9 cellular contexts compared by ENCODE assay signal in the genomic region with DNA sequence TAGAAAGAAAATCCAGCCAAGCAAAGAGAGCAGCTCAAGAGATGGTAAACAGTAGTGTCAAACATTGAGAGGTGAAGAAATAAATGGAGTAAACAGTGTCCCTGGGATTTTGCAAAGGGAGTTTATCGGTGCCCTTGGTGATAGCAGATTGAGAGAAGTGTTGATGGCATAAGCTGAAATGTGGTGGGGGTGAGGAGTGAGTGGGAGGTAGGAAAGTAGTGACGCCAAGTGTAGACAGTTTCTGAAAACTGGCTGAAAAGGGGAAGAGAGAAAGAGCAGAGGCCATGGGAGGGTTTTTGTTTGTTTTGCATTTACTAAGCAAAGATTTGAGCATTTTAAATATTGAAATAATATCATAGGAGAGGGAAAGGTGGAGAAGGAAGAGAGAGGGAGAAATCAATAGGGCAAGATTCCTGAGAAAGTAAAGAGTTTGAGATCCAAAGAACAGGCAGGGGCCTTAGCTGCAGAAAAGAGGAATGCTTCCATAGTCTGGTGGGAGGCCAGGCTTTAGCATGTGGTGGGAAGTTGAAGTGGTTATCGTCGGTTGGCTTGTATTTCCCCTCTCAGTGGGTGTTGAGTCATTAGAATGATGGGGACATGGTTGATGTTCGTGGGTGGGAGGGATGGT. TPM values are rescaled to one million over a fixed set of nuclear protein-coding genes. Genes with fewer than 3 reads are reported as not detected.
DNase-seq lines count a peak whose midpoint lies in the region; ATAC-seq and TF ChIP-seq lines count a peak whose summit lies in the region.
"Had no signal": no experiment of that assay in that cellular context is flagged by ENCODE, and none has a peak within 500 bp of the region (broad histone marks: within the 10 kb centered on the region; RNA-seq: fewer than 3 reads in every experiment).

No MANE protein-coding gene starts in this region.

- in situ Hi-C loops in HAP-1 (cut with MboI; ENCODE audit: low sequenced_read_pairs): no loop called here

- H4K20me1 ChIP-seq in OCI-LY3 (ENCODE audit: insufficient read depth, low read length): no peaks in the 10 kb centered on the region

- peak; percentile 93 for ATAC-seq in GM19467 (IDR thresholded peaks at IDR 0.05; ENCODE audit: unreplicated experiment)
- peak; percentile 95 for ATAC-seq in HG03060 (IDR thresholded peaks at IDR 0.05; ENCODE audit: low read depth, unreplicated experiment)

- TF ChIP-seq CTCF in GM10248 (IDR thresholded peaks at IDR 0.05; ENCODE audit: control extremely low read depth, extremely low read depth, low read depth, missing control alignments) (no peak), OCI-LY3 (IDR thresholded peaks at IDR 0.05; ENCODE audit: low read depth, low read length) (no peak)

- peak overlapping the region; percentile 56 for H3K4me2 ChIP-seq in OCI-LY3 (ENCODE audit: low read length)

- peaks cover 19% of the 10 kb centered on the region for H3K4me1 ChIP-seq in OCI-LY3 (ENCODE audit: low read length)
- H3K4me1 ChIP-seq in HAP-1: no peaks in the 10 kb centered on the region

- no peaks in the 10 kb centered on the region for H3K36me3 ChIP-seq in OCI-LY3 (replicated peaks; ENCODE audit: low read depth, low read length)
- no peaks in the 10 kb centered on the region for H3K36me3 ChIP-seq in HAP-1 (replicated peaks)

- H2AFZ ChIP-seq in OCI-LY3 (ENCODE audit: low read depth, low read length): peak overlapping the region; percentile 80

- peak overlapping the region; percentile 36; the same call in 1 of the 2 replicates for H3K9ac ChIP-seq in OCI-LY3 (ENCODE audit: low read length)

- no peaks in the 10 kb centered on the region for H3K27me3 ChIP-seq in OCI-LY3 (ENCODE audit: low read depth, low read length)
- H3K27me3 ChIP-seq in HAP-1 (ENCODE audit: low read depth): no peaks in the 10 kb centered on the region

- H3K27ac ChIP-seq in OCI-LY3 (ENCODE audit: low read length): peak overlapping the region; percentile 59

- POLR2A ChIA-PET in GM10248 (lab: Yijun Ruan, JAX): no interaction called here

- CTCF ChIA-PET in GM10248 (lab: Yijun Ruan, JAX): interaction anchor here (1.2 to 1.6 kb wide), 4 partner anchors 8 to 52 kb away, joined by 3 to 6 read pairs (median 6); no protein-coding TSS in a partner anchor

- H3K4me3 ChIP-seq in OCI-LY3 (ENCODE audit: low read length) (peak overlapping the region; percentile 11; the same call in 1 of the 2 replicates), HAP-1 (no peak overlapping the region)

- DNase-seq in GM10248 (ENCODE audit: extremely low spot score): peak; percentile 67
- DNase-seq in HAP-1 (ENCODE audit: low spot score in 2 of 2): no peak
- no peak for DNase-seq in AG08396 (ENCODE audit: low spot score)
- DNase-seq in SK-N-DZ (ENCODE audit: low spot score): no peak
- no peak for DNase-seq in NK-92 (lab: John Stamatoyannopoulos, UW; ENCODE audit: unreplicated experiment)
- DNase-seq: anterior cingulate cortex had no signal

- H3K79me2 ChIP-seq in OCI-LY3 (ENCODE audit: low read length): no peaks in the 10 kb centered on the region

- H3K9me3 ChIP-seq in OCI-LY3 (ENCODE audit: insufficient read depth, low read length): no peaks in the 10 kb centered on the region
- H3K9me3 ChIP-seq in HAP-1: no peaks in the 10 kb centered on the region

RNA-seq across cellular contexts. Expression of gene RASAL2, which starts 26.9 kb away (rescaled TPM):
- polyA plus RNA-seq in SK-N-DZ (2014; cell fraction: cytosol; rRNA removed): 5.2 and 6.4 TPM in 2 replicates
- polyA plus RNA-seq in SK-N-DZ (2014; cell fraction: nucleus; rRNA removed): 10.4 and 14.1 TPM in 2 replicates
